ENCODE assay signal across 23 cellular contexts in genomic region chr5:114206640-114207039, GRCh38.
"Had no signal": no experiment of that assay in that cellular context is flagged by ENCODE, and none has a peak within 500 bp of the region (broad histone marks: within the 10 kb centered on the region; RNA-seq: fewer than 3 reads in every experiment).

No MANE protein-coding gene starts in this region.

- DNase-seq: dermis blood vessel endothelial cell; dorsolateral prefrontal cortex; effector CD4-positive, alpha-beta T cell; effector memory CD8-positive, alpha-beta T cell; endodermal cell; erythroblast; esophagus squamous epithelium; foreskin fibroblast; foreskin melanocyte; gastrocnemius medialis; glutamatergic neuron; head of caudate nucleus; heart right ventricle; hippocampal formation; left cardiac atrium; left lung; left ventricle myocardium superior; lower lobe of right lung; midbrain; naive thymus-derived CD4-positive, alpha-beta T cell had no signal

- H3K27me3 ChIP-seq: esophagus squamous epithelium, gastrocnemius medialis, heart right ventricle, left lung had no signal

- H3K27ac ChIP-seq: coronary artery, dorsolateral prefrontal cortex, epithelial cell of prostate, esophagus squamous epithelium, gastrocnemius medialis, heart right ventricle, left lung, lower lobe of right lung had no signal

- H3K9me3 ChIP-seq: esophagus squamous epithelium, gastrocnemius medialis, left lung, lower lobe of right lung had no signal

- H3K4me1 ChIP-seq: esophagus squamous epithelium, gastrocnemius medialis, left lung, lower lobe of right lung had no signal

- H3K4me3 ChIP-seq: coronary artery, dorsolateral prefrontal cortex, esophagus squamous epithelium, gastrocnemius medialis, heart right ventricle, left lung, lower lobe of right lung had no signal

- H3K36me3 ChIP-seq: esophagus squamous epithelium, gastrocnemius medialis, heart right ventricle, left lung, lower lobe of right lung had no signal

- ATAC-seq: effector memory CD8-positive, alpha-beta T cell; esophagus mucosa; gastrocnemius medialis; left cardiac atrium; left lung; left ventricle myocardium superior; lower lobe of right lung; naive thymus-derived CD4-positive, alpha-beta T cell had no signal
